ENCODE assay signal across 38 cellular contexts in genomic region chr11:60515144-60515855, GRCh38. TPM values are rescaled to one million over a fixed set of nuclear protein-coding genes. Genes with fewer than 3 reads are reported as not detected.
"Had no signal": no experiment of that assay in that cellular context is flagged by ENCODE, and none has a peak within 500 bp of the region (broad histone marks: within the 10 kb centered on the region; RNA-seq: fewer than 3 reads in every experiment).

MS4A13 (plus strand) TSS chr11:60515392; CDS start chr11:60518084, 2,692 bp downstream.

- DNase-seq: activated CD4-positive, alpha-beta memory T cell treated with anti-CD3 and anti-CD28 coated beads for 36 hours; activated CD4-positive, alpha-beta T cell treated with anti-CD3 and anti-CD28 coated beads, Interleukin-2, amount 10 ng/mL, durations not matched to agents 24 days and 14 days; activated CD4-positive, CD25-positive, alpha-beta regulatory T cell treated with anti-CD3 and anti-CD28 coated beads, Interleukin-2, amount 50 U/mL, for 72 hours; activated CD8-positive, alpha-beta memory T cell treated with anti-CD3 and anti-CD28 coated beads, Interleukin-2, amount 50 U/mL, for 48 hours; activated gamma-delta T cell; activated naive CD4-positive, alpha-beta T cell treated with anti-CD3 and anti-CD28 coated beads, Interleukin-2, amount 10 ng/mL, durations not matched to agents 7 days and 5 days; activated naive CD8-positive, alpha-beta T cell treated with anti-CD3 and anti-CD28 coated beads, Interleukin-2, amount 10 ng/mL, durations not matched to agents 7 days and 5 days; activated T-cell treated with anti-CD3 and anti-CD28 coated beads, Interleukin-2, amount 50 U/mL, for 24 hours; cerebellar nuclear complex; cortex of kidney; effector memory CD8-positive, alpha-beta T cell; erythroblast; gastrocnemius medialis; hippocampal formation; immature natural killer cell; kidney; midbrain; naive thymus-derived CD8-positive, alpha-beta T cell; occipital lobe; stimulated activated CD4-positive, alpha-beta T cell treated with anti-CD3 and anti-CD28 coated beads, Interleukin-1b, Interleukin-23, amount 100 ng/mL, for 48 hours; stimulated activated CD4-positive, alpha-beta T cell treated with anti-CD3 and anti-CD28 coated beads, Interleukin-4, amount 100 ng/mL, for 4 hours; stimulated activated CD8-positive, alpha-beta memory T cell treated with anti-CD3 and anti-CD28 coated beads, Interleukin-4, amount 100 ng/mL, for 48 hours; stomach; T-helper 9 cell; WERI-Rb-1 had no signal

- H3K4me3 Mint-ChIP-seq: activated CD4-positive, alpha-beta memory T cell treated with anti-CD3 and anti-CD28 coated beads for 36 hours; activated CD4-positive, alpha-beta T cell treated with anti-CD3 and anti-CD28 coated beads, Interleukin-2, amount 10 ng/mL, durations not matched to agents 24 days and 14 days; activated naive CD4-positive, alpha-beta T cell treated with anti-CD3 and anti-CD28 coated beads, Interleukin-2, amount 10 ng/mL, durations not matched to agents 7 days and 5 days; activated naive CD8-positive, alpha-beta T cell treated with anti-CD3 and anti-CD28 coated beads, Interleukin-2, amount 10 ng/mL, durations not matched to agents 7 days and 5 days; activated T-cell treated with anti-CD3 and anti-CD28 coated beads, Interleukin-2, amount 50 U/mL, for 24 hours; brain; effector memory CD8-positive, alpha-beta T cell; immature natural killer cell; memory B cell; naive thymus-derived CD8-positive, alpha-beta T cell; neural progenitor cell; stimulated activated memory B cell treated with anti-CD40 and anti-IgM and Interleukin-4, amounts not matched to agents 10 μg/mL and 1 μg/mL and 100 μg/mL, for 72 hours; T-helper 1 cell treated with Interleukin-12 subunit alpha and Interleukin-12 subunit beta and Interleukin-4 antibody, amounts not matched to agents 30 μg/mL and 1 μg/mL, for 36 hours had no signal

- H3K27ac Mint-ChIP-seq: activated CD4-positive, alpha-beta memory T cell treated with anti-CD3 and anti-CD28 coated beads for 36 hours; activated CD4-positive, alpha-beta T cell treated with anti-CD3 and anti-CD28 coated beads, Interleukin-2, amount 10 ng/mL, durations not matched to agents 24 days and 14 days; activated naive CD4-positive, alpha-beta T cell treated with anti-CD3 and anti-CD28 coated beads, Interleukin-2, amount 10 ng/mL, durations not matched to agents 7 days and 5 days; activated naive CD8-positive, alpha-beta T cell treated with anti-CD3 and anti-CD28 coated beads, Interleukin-2, amount 10 ng/mL, durations not matched to agents 7 days and 5 days; activated T-cell treated with anti-CD3 and anti-CD28 coated beads, Interleukin-2, amount 50 U/mL, for 24 hours; brain; effector memory CD8-positive, alpha-beta T cell; immature natural killer cell; memory B cell; naive thymus-derived CD8-positive, alpha-beta T cell; neural progenitor cell; stimulated activated memory B cell treated with anti-CD40 and anti-IgM and Interleukin-4, amounts not matched to agents 10 μg/mL and 1 μg/mL and 100 μg/mL, for 72 hours; T-helper 1 cell treated with Interleukin-12 subunit alpha and Interleukin-12 subunit beta and Interleukin-4 antibody, amounts not matched to agents 30 μg/mL and 1 μg/mL, for 36 hours had no signal

- H3K36me3 Mint-ChIP-seq: activated CD4-positive, alpha-beta memory T cell treated with anti-CD3 and anti-CD28 coated beads for 36 hours; activated naive CD4-positive, alpha-beta T cell treated with anti-CD3 and anti-CD28 coated beads, Interleukin-2, amount 10 ng/mL, durations not matched to agents 7 days and 5 days; activated naive CD8-positive, alpha-beta T cell treated with anti-CD3 and anti-CD28 coated beads, Interleukin-2, amount 10 ng/mL, durations not matched to agents 7 days and 5 days; brain; immature natural killer cell; memory B cell; neural progenitor cell; stimulated activated memory B cell treated with anti-CD40 and anti-IgM and Interleukin-4, amounts not matched to agents 10 μg/mL and 1 μg/mL and 100 μg/mL, for 72 hours had no signal

- ATAC-seq: effector memory CD8-positive, alpha-beta T cell; gastrocnemius medialis; naive thymus-derived CD8-positive, alpha-beta T cell; stimulated activated memory B cell treated with anti-CD40 and anti-IgM and Interleukin-4, amounts not matched to agents 10 μg/mL and 1 μg/mL and 100 μg/mL, for 72 hours had no signal

- H3K4me1 Mint-ChIP-seq: activated CD4-positive, alpha-beta T cell treated with anti-CD3 and anti-CD28 coated beads, Interleukin-2, amount 10 ng/mL, durations not matched to agents 24 days and 14 days; activated naive CD4-positive, alpha-beta T cell treated with anti-CD3 and anti-CD28 coated beads, Interleukin-2, amount 10 ng/mL, durations not matched to agents 7 days and 5 days; activated naive CD8-positive, alpha-beta T cell treated with anti-CD3 and anti-CD28 coated beads, Interleukin-2, amount 10 ng/mL, durations not matched to agents 7 days and 5 days; brain; immature natural killer cell; naive thymus-derived CD8-positive, alpha-beta T cell; neural progenitor cell had no signal

- H3K9me3 Mint-ChIP-seq: activated CD4-positive, alpha-beta T cell treated with anti-CD3 and anti-CD28 coated beads, Interleukin-2, amount 10 ng/mL, durations not matched to agents 24 days and 14 days; activated naive CD4-positive, alpha-beta T cell treated with anti-CD3 and anti-CD28 coated beads, Interleukin-2, amount 10 ng/mL, durations not matched to agents 7 days and 5 days; activated T-cell treated with anti-CD3 and anti-CD28 coated beads, Interleukin-2, amount 50 U/mL, for 24 hours; brain; effector memory CD8-positive, alpha-beta T cell; memory B cell; neural progenitor cell; T-helper 1 cell treated with Interleukin-12 subunit alpha and Interleukin-12 subunit beta and Interleukin-4 antibody, amounts not matched to agents 30 μg/mL and 1 μg/mL, for 36 hours had no signal

RNA-seq across cellular contexts. Expression of gene MS4A13, which starts in this region (rescaled TPM):
- total RNA-seq: activated CD4-positive, alpha-beta memory T cell treated with anti-CD3 and anti-CD28 coated beads for 36 hours; activated CD4-positive, alpha-beta T cell treated with anti-CD3 and anti-CD28 coated beads, Interleukin-2, amount 10 ng/mL, durations not matched to agents 24 days and 14 days; activated naive CD8-positive, alpha-beta T cell treated with anti-CD3 and anti-CD28 coated beads, Interleukin-2, amount 10 ng/mL, durations not matched to agents 7 days and 5 days; ascending aorta; cardiac muscle cell; gastrocnemius medialis; kidney; lower leg skin; naive thymus-derived CD8-positive, alpha-beta T cell; occipital lobe; pulmonary artery endothelial cell; right atrium auricular region; smooth muscle cell; stomach; tibial nerve; ureter had no signal
- polyA plus RNA-seq: cardiac muscle cell; immature natural killer cell; naive thymus-derived CD8-positive, alpha-beta T cell; smooth muscle cell; stomach had no signal
